8 cellular contexts compared by ENCODE assay signal in genomic region chr19:41363753-41364545, GRCh38. TPM values are rescaled to one million over a fixed set of nuclear protein-coding genes. Genes with fewer than 3 reads are reported as not detected.
DNase-seq lines count a peak whose midpoint lies in the region; ATAC-seq, FAIRE-seq and TF ChIP-seq lines count a peak whose summit lies in the region.

TSS of gene B9D2 (minus strand) at chr19:41364149. CDS start at chr19:41363519, 630 bp downstream.

- TF ChIP-seq CTCF in WERI-Rb-1 (IDR thresholded peaks at IDR 0.05; ENCODE audit: low read depth, low read length) (no peak), bronchial epithelial cell (IDR thresholded peaks at IDR 0.05; ENCODE audit: insufficient read depth, low read length, severe bottlenecking) (no peak)

- in situ Hi-C loops in ACHN (cut with HindIII; ENCODE audit: low pct_ligation_motif_present, low pct_unique_long_range_greater_than_20kb, low sequenced_read_pairs), result no loop called here

- FAIRE-seq in bronchial epithelial cell (lab: Jason Lieb, UNC) (no peak), small intestine (lab: Jason Lieb, UNC) (no peak)

- no peaks in the 10 kb centered on the region for H3K9me3 ChIP-seq in WERI-Rb-1 (ENCODE audit: severe bottlenecking)
- no peaks in the 10 kb centered on the region for H3K9me3 ChIP-seq in small intestine (ENCODE audit: control insufficient read depth, low read depth)

- H3K27ac ChIP-seq in WERI-Rb-1 (peak within 1 kb of the TSS; percentile 100), small intestine (ENCODE audit: low read depth in 1 of 2, low read length in 1 of 2) (peak within 1 kb of the TSS; percentile 84 to 98)

- peaks cover 4 to 6% of the 10 kb centered on the region in 2 donors for H3K4me1 ChIP-seq in small intestine (ENCODE audit: control insufficient read depth in 2 of 2, insufficient read depth in 1 of 2, low read depth in 1 of 2, low read length in 1 of 2)

- H3K36me3 ChIP-seq in WERI-Rb-1 (0 out of 2 replicates have a peak, but pooled peaks cover 3% of the 10 kb centered on the region), bronchial epithelial cell (ENCODE audit: control insufficient read depth, insufficient read depth, low read length) (no peaks in the 10 kb centered on the region), small intestine (ENCODE audit: control insufficient read depth in 2 of 2, insufficient read depth in 2 of 2, low read length in 2 of 2) (no peaks in the 10 kb centered on the region)

- peak; percentile 96 for DNase-seq in ACHN
- DNase-seq in NCI-H2227 (lab: John Stamatoyannopoulos, UW; ENCODE audit: unreplicated experiment), result peak; percentile 100
- DNase-seq in WERI-Rb-1, result peak; percentile 98
- DNase-seq in bronchial epithelial cell (ENCODE audit: low read depth), result peak; percentile 93
- DNase-seq in iPS-NIHi11 (ENCODE audit: low spot score), result peak; percentile 94
- DNase-seq in small intestine, result peak; percentile 99

- ATAC-seq in GM18873 (IDR thresholded peaks at IDR 0.05; ENCODE audit: low FRiP score, unreplicated experiment) (peak; percentile 75), HG03139 (IDR thresholded peaks at IDR 0.05; ENCODE audit: unreplicated experiment) (peak; percentile 71)

- WGBS in small intestine, 3 donors, result 0 to 1% (median 0%) methylated on average over 52 to 57 of the region's 57 CpGs

- H3K27me3 ChIP-seq in WERI-Rb-1 (ENCODE audit: insufficient read depth, low read depth, severe bottlenecking) (no peaks in the 10 kb centered on the region), bronchial epithelial cell (ENCODE audit: control insufficient read depth, insufficient read depth, low read length) (no peaks in the 10 kb centered on the region), small intestine (ENCODE audit: control insufficient read depth in 2 of 2, insufficient read depth in 2 of 2, low read length in 2 of 2) (no peaks in the 10 kb centered on the region)

- H3K4me3 ChIP-seq in WERI-Rb-1 (ENCODE audit: low read depth, low read length) (peak within 1 kb of the TSS; percentile 94), bronchial epithelial cell (ENCODE audit: low read depth, low read length) (peak within 1 kb of the TSS; percentile 78), small intestine (ENCODE audit: low read depth in 1 of 2, low read length in 2 of 2) (peak within 1 kb of the TSS; percentile 47 to 69)

RNA-seq across cellular contexts. Expression of gene B9D2, which starts in this region (rescaled TPM):
- total RNA-seq in bronchial epithelial cell, result 1.1 and 1.9 TPM in 2 replicates
- 1 to 10 TPM; 4.7 to 9.8 (median 6.5) TPM for polyA plus RNA-seq in small intestine

Comparison
In these comparisons a context has a peak if more than half of its experiments do, and no peak if none do; other contexts are left out.
1. Peak in every context shown above with its lines: DNase-seq, ATAC-seq, H3K4me3 ChIP-seq and H3K27ac ChIP-seq.